15 cellular contexts compared by ENCODE assay signal in the genomic region with DNA sequence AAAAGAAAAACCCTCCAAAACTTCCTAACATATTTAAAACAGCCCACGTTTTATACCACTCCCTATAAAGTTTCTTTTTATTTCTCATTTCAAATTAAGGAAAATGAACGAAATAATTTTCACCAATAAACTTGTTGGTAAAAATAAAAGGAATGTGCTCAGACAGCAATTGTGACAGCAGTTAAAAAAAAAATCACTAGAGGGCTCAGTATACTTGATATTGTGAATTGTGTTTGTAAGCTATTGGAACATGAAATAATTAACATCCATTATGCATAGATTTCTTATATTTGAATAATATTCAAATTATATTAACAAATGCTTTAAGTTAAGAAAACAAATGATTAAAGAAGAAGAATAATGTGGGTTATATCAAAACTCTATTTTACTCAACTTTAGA.
DNase-seq lines count a peak whose midpoint lies in the region; ATAC-seq, FAIRE-seq and TF ChIP-seq lines count a peak whose summit lies in the region.
"Had no signal": no experiment of that assay in that cellular context is flagged by ENCODE, and none has a peak within 500 bp of the region (broad histone marks: within the 10 kb centered on the region; RNA-seq: fewer than 3 reads in every experiment).

No MANE protein-coding gene starts in this region.

- peak; percentile 44 for TF ChIP-seq CTCF in SK-N-SH (IDR thresholded peaks at IDR 0.05)
- peak; percentile 45 for TF ChIP-seq CTCF in foreskin keratinocyte (conservative IDR thresholded peaks at IDR 0.05)

- TF ChIP-seq EP300 in SK-N-SH (IDR thresholded peaks at IDR 0.05; ENCODE audit: borderline replicate concordance in 1 of 2, low read depth in 1 of 2, low read length in 1 of 2), result no peak

- no peaks in the 10 kb centered on the region for H3K27me3 ChIP-seq in SK-N-SH (ENCODE audit: insufficient read depth)
- H3K27me3 ChIP-seq in foreskin keratinocyte, result no peaks in the 10 kb centered on the region
- H3K27me3 ChIP-seq: sigmoid colon, SJCRH30 had no signal

- no peaks in the 10 kb centered on the region for H4K20me1 ChIP-seq in SK-N-SH (ENCODE audit: insufficient read depth)

- POLR2A ChIA-PET in SK-N-SH (lab: Yijun Ruan, JAX), result no interaction called here

- H3K79me2 ChIP-seq in SK-N-SH (ENCODE audit: insufficient read depth), result peaks cover 2% of the 10 kb centered on the region; the same call in 1 of the 2 replicates

- H3F3A ChIP-seq in SK-N-SH (replicated peaks; ENCODE audit: insufficient read depth), result peaks cover 14% of the 10 kb centered on the region

- peak; percentile 96 for FAIRE-seq in A204.1 (lab: Jason Lieb, UNC)

- H3K4me3 ChIP-seq in SK-N-SH (ENCODE audit: low read depth in 2 of 2, low read length in 1 of 2), result no peak overlapping the region
- H3K4me3 ChIP-seq: sigmoid colon, SJCRH30 had no signal

- H3K4me2 ChIP-seq in SK-N-SH, result no peak overlapping the region

- DNase-seq in GM03348 (ENCODE audit: low spot score) (peak; percentile 2), SK-N-SH (no peak), foreskin keratinocyte (no peak), NCI-H1436 treated with DMSO at 0.1 percent for 48 hours (lab: John Stamatoyannopoulos, UW) (no peak), HK-2 (ENCODE audit: unreplicated experiment) (no peak)
- DNase-seq in central memory CD4-positive, alpha-beta T cell, result no peak
- DNase-seq: activated CD8-positive, alpha-beta memory T cell treated with anti-CD3 and anti-CD28 coated beads, Interleukin-2, amount 50 U/mL, for 4 hours; C1 segment of cervical spinal cord; GDM1; H9; NCI-H146; sigmoid colon; SJCRH30 had no signal

- CTCF ChIA-PET in SK-N-SH (lab: Yijun Ruan, JAX), result interaction anchor here (1.2 to 1.5 kb wide), 3 partner anchors 10 to 618 kb away, joined by 3 to 5 read pairs (median 4); partner anchors contain the start of gene GRIK2

- 86% methylated on average over 2 of the region's 2 CpGs for WGBS in SK-N-SH (ENCODE audit: low lambda C conversion rate)

- ATAC-seq in foreskin keratinocyte, result no peak
- ATAC-seq in GM18907 (IDR thresholded peaks at IDR 0.05; ENCODE audit: unreplicated experiment), result no peak

- H3K9ac ChIP-seq in SK-N-SH, result no peak overlapping the region

- no peaks in the 10 kb centered on the region for H3K9me2 ChIP-seq in SK-N-SH

- peak; percentile 57 for TF ChIP-seq RAD21 in SK-N-SH (IDR thresholded peaks at IDR 0.05; ENCODE audit: low read length)

- H3K9me3 ChIP-seq in SK-N-SH, result no peaks in the 10 kb centered on the region
- H3K9me3 ChIP-seq: sigmoid colon, SJCRH30 had no signal

- H3K4me1 ChIP-seq in SK-N-SH (ENCODE audit: control insufficient read depth in 1 of 2, insufficient read depth in 2 of 2, low read depth in 1 of 2, low read length in 1 of 2) (peaks cover 0 to 12% of the 10 kb centered on the region in 2 experiments; a peak in 1 of 4 replicates), foreskin keratinocyte (peaks cover 6% of the 10 kb centered on the region)
- H3K4me1 ChIP-seq: SJCRH30 had no signal

- H3K36me3 ChIP-seq in SK-N-SH (replicated peaks in 1 of 2; ENCODE audit: control insufficient read depth in 1 of 2, insufficient read depth in 2 of 2, low read length in 1 of 2), result peaks cover 0 to 11% of the 10 kb centered on the region in 2 experiments
- H3K36me3 ChIP-seq: sigmoid colon had no signal

- no peak overlapping the region for H3K27ac ChIP-seq in SK-N-SH (ENCODE audit: low read depth in 2 of 2, low read length in 1 of 2)
- H3K27ac ChIP-seq in foreskin keratinocyte, result no peak overlapping the region
- H3K27ac ChIP-seq: sigmoid colon, SJCRH30 had no signal

- H2AFZ ChIP-seq in SK-N-SH (ENCODE audit: low read depth), result no peak overlapping the region

TF ChIP-seq in SK-N-SH, 30 proteins besides CTCF, POLR2A, EP300 and RAD21:
- TF ChIP-seq TCF12 (IDR thresholded peaks at IDR 0.05), result no peak
- TF ChIP-seq GABPA (IDR thresholded peaks at IDR 0.05; ENCODE audit: low read depth), result no peak
- no peak for TF ChIP-seq SIN3A (IDR thresholded peaks at IDR 0.05; ENCODE audit: borderline replicate concordance, low read depth, low read length)
- TF ChIP-seq CHD2 (IDR thresholded peaks at IDR 0.05; ENCODE audit: low read length, partially characterized antibody), result no peak
